10 cellular contexts compared by ENCODE assay signal in genomic region chr10:6299234-6299633, GRCh38.
A peak's percentile ranks its signal among the peaks of the same experiment; 100 is the strongest.
DNase-seq lines count a peak whose midpoint lies in the region; ATAC-seq and TF ChIP-seq lines count a peak whose summit lies in the region.
"Had no signal": no experiment of that assay in that cellular context is flagged by ENCODE, and none has a peak within 500 bp of the region (broad histone marks: within the 10 kb centered on the region; RNA-seq: fewer than 3 reads in every experiment).

No MANE protein-coding gene starts in this region.

- H3K4me1 ChIP-seq in RWPE2 (ENCODE audit: insufficient read depth, poor library complexity, severe bottlenecking): peaks cover 35% of the 10 kb centered on the region

- H3K27ac ChIP-seq in RWPE2 (ENCODE audit: poor library complexity, severe bottlenecking): peak overlapping the region; percentile 55

- ATAC-seq in RWPE2 (ENCODE audit: low read depth): peak; percentile 95
- no peak for ATAC-seq in left ventricle myocardium superior

- H3K36me3 ChIP-seq in RWPE2 (ENCODE audit: low read depth): no peaks in the 10 kb centered on the region

- no peak overlapping the region for H3K4me3 ChIP-seq in RWPE2 (ENCODE audit: severe bottlenecking)
- H3K4me3 ChIP-seq in epithelial cell of esophagus (ENCODE audit: low read length): no peak overlapping the region

- TF ChIP-seq CTCF in RWPE2 (IDR thresholded peaks at IDR 0.05; ENCODE audit: poor library complexity, severe bottlenecking): no peak
- peak; percentile 12 for TF ChIP-seq CTCF in epithelial cell of esophagus (IDR thresholded peaks at IDR 0.05; ENCODE audit: insufficient read depth, low read depth, low read length, missing control alignments)

- no peaks in the 10 kb centered on the region for H3K27me3 ChIP-seq in RWPE2 (ENCODE audit: insufficient read depth, poor library complexity, severe bottlenecking)

- peak; percentile 72 for DNase-seq in activated CD4-positive, alpha-beta T cell treated with anti-CD3 and anti-CD28 coated beads for 48 hours
- DNase-seq in activated CD4-positive, alpha-beta T cell treated with anti-CD3 and anti-CD28 coated beads for 1 hour: no peak
- DNase-seq in RWPE2 (ENCODE audit: low spot score): peak; percentile 98
- peak; percentile 100 for DNase-seq in epithelial cell of esophagus (ENCODE audit: low read depth)
- DNase-seq in stimulated activated CD4-positive, alpha-beta T cell treated with anti-CD3 and anti-CD28 coated beads, Interleukin-4, amount 100 ng/mL, for 1 hour: peak; percentile 24
- no peak for DNase-seq in left ventricle myocardium superior
- DNase-seq in DMS 273 treated with DMSO at 0.1 percent for 48 hours (lab: John Stamatoyannopoulos, UW): no peak
- DNase-seq in NCI-H2171 treated with DMSO at 0.1 percent for 48 hours (lab: John Stamatoyannopoulos, UW): no peak
- DNase-seq: NCI-H1048, posterior cingulate gyrus had no signal

- H3K9me3 ChIP-seq in RWPE2 (ENCODE audit: severe bottlenecking): no peaks in the 10 kb centered on the region

- intact Hi-C loops in left ventricle myocardium superior (cut with micrococcal nuclease): no loop called here

Comparison
In these comparisons a context has a peak if more than half of its experiments do, and no peak if none do; other contexts are left out.
1. DNase-seq: peak in activated CD4-positive, alpha-beta T cell treated with anti-CD3 and anti-CD28 coated beads for 48 hours (single experiment), RWPE2 (single experiment), epithelial cell of esophagus (single experiment) and stimulated activated CD4-positive, alpha-beta T cell treated with anti-CD3 and anti-CD28 coated beads, Interleukin-4, amount 100 ng/mL, for 1 hour (single experiment); none in activated CD4-positive, alpha-beta T cell treated with anti-CD3 and anti-CD28 coated beads for 1 hour (single experiment), left ventricle myocardium superior (single experiment), DMS 273 treated with DMSO at 0.1 percent for 48 hours (single experiment) and NCI-H2171 treated with DMSO at 0.1 percent for 48 hours (single experiment).